ENCODE assay signal across 1 cellular context in genomic region chr9:128947423-128948310, GRCh38.
TF ChIP-seq lines count a peak whose summit lies in the region.

Gene DOLK (minus strand): TSS chr9:128947603. CDS start chr9:128947303, 300 bp downstream.
A gene with protein sequence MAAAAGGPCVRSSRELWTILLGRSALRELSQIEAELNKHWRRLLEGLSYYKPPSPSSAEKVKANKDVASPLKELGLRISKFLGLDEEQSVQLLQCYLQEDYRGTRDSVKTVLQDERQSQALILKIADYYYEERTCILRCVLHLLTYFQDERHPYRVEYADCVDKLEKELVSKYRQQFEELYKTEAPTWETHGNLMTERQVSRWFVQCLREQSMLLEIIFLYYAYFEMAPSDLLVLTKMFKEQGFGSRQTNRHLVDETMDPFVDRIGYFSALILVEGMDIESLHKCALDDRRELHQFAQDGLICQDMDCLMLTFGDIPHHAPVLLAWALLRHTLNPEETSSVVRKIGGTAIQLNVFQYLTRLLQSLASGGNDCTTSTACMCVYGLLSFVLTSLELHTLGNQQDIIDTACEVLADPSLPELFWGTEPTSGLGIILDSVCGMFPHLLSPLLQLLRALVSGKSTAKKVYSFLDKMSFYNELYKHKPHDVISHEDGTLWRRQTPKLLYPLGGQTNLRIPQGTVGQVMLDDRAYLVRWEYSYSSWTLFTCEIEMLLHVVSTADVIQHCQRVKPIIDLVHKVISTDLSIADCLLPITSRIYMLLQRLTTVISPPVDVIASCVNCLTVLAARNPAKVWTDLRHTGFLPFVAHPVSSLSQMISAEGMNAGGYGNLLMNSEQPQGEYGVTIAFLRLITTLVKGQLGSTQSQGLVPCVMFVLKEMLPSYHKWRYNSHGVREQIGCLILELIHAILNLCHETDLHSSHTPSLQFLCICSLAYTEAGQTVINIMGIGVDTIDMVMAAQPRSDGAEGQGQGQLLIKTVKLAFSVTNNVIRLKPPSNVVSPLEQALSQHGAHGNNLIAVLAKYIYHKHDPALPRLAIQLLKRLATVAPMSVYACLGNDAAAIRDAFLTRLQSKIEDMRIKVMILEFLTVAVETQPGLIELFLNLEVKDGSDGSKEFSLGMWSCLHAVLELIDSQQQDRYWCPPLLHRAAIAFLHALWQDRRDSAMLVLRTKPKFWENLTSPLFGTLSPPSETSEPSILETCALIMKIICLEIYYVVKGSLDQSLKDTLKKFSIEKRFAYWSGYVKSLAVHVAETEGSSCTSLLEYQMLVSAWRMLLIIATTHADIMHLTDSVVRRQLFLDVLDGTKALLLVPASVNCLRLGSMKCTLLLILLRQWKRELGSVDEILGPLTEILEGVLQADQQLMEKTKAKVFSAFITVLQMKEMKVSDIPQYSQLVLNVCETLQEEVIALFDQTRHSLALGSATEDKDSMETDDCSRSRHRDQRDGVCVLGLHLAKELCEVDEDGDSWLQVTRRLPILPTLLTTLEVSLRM (N-terminal part only) (plus strand): TSS chr9:128947699. CDS start chr9:128947720, 21 bp downstream.

TF ChIP-seq in HepG2, 621 proteins besides CTCF, POLR2A, EP300 and RAD21 (continued from another document and continues in another):
- TF ChIP-seq, protein P1, sequence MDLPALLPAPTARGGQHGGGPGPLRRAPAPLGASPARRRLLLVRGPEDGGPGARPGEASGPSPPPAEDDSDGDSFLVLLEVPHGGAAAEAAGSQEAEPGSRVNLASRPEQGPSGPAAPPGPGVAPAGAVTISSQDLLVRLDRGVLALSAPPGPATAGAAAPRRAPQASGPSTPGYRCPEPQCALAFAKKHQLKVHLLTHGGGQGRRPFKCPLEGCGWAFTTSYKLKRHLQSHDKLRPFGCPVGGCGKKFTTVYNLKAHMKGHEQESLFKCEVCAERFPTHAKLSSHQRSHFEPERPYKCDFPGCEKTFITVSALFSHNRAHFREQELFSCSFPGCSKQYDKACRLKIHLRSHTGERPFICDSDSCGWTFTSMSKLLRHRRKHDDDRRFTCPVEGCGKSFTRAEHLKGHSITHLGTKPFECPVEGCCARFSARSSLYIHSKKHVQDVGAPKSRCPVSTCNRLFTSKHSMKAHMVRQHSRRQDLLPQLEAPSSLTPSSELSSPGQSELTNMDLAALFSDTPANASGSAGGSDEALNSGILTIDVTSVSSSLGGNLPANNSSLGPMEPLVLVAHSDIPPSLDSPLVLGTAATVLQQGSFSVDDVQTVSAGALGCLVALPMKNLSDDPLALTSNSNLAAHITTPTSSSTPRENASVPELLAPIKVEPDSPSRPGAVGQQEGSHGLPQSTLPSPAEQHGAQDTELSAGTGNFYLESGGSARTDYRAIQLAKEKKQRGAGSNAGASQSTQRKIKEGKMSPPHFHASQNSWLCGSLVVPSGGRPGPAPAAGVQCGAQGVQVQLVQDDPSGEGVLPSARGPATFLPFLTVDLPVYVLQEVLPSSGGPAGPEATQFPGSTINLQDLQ (CRISPR knock-in tag; IDR thresholded peaks at IDR 0.05), result peak; percentile 22; the same call in 1 of the 2 replicates
- TF ChIP-seq E2F2 (CRISPR knock-in tag; IDR thresholded peaks at IDR 0.05; ENCODE audit: borderline replicate concordance) (peak; percentile 64; the same call in 1 of the 2 replicates), ZNF446 (CRISPR knock-in tag; IDR thresholded peaks at IDR 0.05) (peak; percentile 22; the same call in 1 of the 2 replicates), ZNF513 (CRISPR knock-in tag; conservative IDR thresholded peaks at IDR 0.05) (peak; percentile 10; the same call in 1 of the 2 replicates), ZSCAN9 (CRISPR knock-in tag; IDR thresholded peaks at IDR 0.05; ENCODE audit: borderline replicate concordance) (peak; percentile 65; the same call in 1 of the 2 replicates), ZNF414 (CRISPR knock-in tag; IDR thresholded peaks at IDR 0.05) (peak; percentile 90), ELF1 (CRISPR knock-in tag; IDR thresholded peaks at IDR 0.05) (peak; percentile 22; the same call in 1 of the 2 replicates), NFRKB (IDR thresholded peaks at IDR 0.05) (no peak), TSC22D2 (CRISPR knock-in tag; IDR thresholded peaks at IDR 0.05; ENCODE audit: borderline replicate concordance) (no peak), GLI4 (CRISPR knock-in tag; IDR thresholded peaks at IDR 0.05; ENCODE audit: borderline replicate concordance) (0 out of 2 replicates have a peak, but pooled peaks have one; percentile 1), SNAPC4 (CRISPR knock-in tag; IDR thresholded peaks at IDR 0.05) (no peak)
- TF ChIP-seq, protein P2, sequence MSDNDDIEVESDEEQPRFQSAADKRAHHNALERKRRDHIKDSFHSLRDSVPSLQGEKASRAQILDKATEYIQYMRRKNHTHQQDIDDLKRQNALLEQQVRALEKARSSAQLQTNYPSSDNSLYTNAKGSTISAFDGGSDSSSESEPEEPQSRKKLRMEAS (IDR thresholded peaks at IDR 0.05), result peak; percentile 83
- TF ChIP-seq, protein P3, sequence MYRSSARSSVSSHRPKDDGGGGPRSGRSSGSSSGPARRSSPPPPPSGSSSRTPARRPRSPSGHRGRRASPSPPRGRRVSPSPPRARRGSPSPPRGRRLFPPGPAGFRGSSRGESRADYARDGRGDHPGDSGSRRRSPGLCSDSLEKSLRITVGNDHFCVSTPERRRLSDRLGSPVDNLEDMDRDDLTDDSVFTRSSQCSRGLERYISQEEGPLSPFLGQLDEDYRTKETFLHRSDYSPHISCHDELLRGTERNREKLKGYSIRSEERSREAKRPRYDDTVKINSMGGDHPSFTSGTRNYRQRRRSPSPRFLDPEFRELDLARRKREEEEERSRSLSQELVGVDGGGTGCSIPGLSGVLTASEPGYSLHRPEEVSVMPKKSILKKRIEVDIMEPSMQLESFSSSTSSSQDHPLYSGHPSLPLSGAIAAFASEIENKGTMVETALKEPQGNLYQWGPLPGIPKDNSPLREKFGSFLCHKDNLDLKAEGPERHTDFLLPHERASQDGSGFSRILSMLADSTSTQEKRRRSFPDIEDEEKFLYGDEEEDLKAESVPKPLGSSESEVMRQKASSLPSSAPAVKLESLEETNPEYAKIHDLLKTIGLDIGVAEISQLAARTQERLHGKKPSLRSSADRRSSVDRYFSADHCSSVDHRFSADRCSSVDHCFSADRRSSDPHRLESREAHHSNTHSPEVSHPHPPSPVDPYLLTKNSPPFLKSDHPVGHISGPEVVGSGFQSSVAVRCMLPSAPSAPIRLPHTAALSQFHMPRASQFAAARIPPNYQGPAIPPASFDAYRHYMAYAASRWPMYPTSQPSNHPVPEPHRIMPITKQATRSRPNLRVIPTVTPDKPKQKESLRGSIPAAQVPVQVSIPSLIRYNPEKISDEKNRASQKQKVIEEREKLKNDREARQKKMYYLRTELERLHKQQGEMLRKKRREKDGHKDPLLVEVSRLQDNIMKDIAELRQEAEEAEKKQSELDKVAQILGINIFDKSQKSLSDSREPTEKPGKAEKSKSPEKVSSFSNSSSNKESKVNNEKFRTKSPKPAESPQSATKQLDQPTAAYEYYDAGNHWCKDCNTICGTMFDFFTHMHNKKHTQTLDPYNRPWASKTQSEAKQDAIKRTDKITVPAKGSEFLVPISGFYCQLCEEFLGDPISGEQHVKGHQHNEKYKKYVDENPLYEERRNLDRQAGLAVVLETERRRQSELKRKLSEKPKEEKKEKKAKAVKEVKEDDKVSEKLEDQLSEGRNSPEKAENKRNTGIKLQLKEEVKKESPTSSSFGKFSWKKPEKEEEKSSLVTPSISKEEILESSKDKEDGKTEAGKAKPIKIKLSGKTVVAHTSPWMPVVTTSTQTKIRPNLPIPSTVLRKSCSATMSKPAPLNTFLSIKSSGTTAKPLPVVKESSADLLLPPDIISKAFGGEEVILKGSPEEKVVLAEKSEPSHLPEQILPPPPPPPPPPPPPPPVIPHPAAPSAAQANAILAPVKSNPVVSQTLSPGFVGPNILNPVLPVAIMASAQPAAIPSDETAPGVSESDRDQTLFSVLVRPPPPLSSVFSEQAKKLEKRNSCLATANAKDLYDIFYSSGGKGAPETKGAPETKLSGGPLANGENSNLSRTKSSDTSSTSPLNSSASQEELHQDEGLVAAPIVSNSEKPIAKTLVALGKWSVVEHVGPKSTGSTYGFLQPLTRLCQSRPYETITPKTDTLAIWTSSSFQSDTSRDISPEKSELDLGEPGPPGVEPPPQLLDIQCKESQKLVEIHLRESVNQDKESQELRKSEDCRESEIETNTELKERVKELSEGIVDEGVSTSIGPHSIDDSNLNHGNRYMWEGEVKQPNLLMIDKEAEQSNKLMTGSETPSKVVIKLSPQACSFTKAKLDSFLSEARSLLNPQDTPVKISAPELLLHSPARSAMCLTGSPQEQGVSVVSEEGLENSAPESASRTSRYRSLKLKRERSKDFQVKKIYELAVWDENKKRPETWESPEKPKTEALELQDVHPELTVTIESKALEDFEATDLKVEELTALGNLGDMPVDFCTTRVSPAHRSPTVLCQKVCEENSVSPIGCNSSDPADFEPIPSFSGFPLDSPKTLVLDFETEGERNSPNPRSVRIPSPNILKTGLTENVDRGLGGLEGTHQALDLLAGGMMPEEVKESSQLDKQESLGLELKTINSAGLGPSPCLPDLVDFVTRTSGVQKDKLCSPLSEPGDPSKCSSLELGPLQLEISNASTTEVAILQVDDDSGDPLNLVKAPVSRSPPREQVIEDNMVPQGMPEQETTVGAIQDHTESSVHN (CRISPR knock-in tag; IDR thresholded peaks at IDR 0.05), result peak; percentile 14; the same call in 1 of the 2 replicates
- TF ChIP-seq, protein P4, sequence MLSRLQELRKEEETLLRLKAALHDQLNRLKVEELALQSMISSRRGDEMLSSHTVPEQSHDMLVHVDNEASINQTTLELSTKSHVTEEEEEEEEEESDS (CRISPR knock-in tag; IDR thresholded peaks at IDR 0.05; ENCODE audit: borderline replicate concordance), result no peak
- TF ChIP-seq, protein P5, sequence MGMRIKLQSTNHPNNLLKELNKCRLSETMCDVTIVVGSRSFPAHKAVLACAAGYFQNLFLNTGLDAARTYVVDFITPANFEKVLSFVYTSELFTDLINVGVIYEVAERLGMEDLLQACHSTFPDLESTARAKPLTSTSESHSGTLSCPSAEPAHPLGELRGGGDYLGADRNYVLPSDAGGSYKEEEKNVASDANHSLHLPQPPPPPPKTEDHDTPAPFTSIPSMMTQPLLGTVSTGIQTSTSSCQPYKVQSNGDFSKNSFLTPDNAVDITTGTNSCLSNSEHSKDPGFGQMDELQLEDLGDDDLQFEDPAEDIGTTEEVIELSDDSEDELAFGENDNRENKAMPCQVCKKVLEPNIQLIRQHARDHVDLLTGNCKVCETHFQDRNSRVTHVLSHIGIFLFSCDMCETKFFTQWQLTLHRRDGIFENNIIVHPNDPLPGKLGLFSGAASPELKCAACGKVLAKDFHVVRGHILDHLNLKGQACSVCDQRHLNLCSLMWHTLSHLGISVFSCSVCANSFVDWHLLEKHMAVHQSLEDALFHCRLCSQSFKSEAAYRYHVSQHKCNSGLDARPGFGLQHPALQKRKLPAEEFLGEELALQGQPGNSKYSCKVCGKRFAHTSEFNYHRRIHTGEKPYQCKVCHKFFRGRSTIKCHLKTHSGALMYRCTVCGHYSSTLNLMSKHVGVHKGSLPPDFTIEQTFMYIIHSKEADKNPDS (CRISPR knock-in tag; IDR thresholded peaks at IDR 0.05), result peak; percentile 60; the same call in 1 of the 2 replicates
